Comparison of ENCODE assay signal across 8 cellular contexts in the genomic region with DNA sequence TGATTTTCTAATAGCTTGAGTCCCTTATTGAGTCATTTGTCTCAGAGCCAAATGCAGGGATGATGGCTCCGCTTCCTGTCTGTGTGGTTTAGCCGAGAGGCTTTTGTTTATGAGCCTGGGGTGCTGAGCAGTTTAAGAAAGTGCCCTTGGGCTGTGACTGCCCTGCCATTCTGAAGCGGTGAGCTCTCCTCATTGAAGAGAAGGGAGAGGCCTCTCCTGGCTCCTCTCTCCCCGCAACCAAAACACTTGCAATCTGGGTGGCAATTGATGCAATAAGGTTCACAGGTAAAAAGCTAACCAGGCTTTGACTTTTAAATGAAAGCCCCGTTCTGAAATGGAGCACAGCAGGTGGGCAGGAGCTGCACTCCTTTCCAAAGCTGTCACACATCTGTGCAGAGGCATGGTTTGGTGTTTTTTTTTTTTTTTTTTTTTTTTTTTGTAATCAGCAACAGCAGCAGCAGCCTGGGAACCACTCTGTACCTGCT.
DNase-seq lines count a peak whose midpoint lies in the region; ATAC-seq and TF ChIP-seq lines count a peak whose summit lies in the region.

No MANE protein-coding gene starts in this region.

- POLR2A ChIA-PET in T-cell (lab: Charles Lee), result interaction anchor here in 1 of 2 donors (0.6 kb wide), 2 partner anchors 252 to 275 kb away, joined by 4 to 5 read pairs; no protein-coding TSS in a partner anchor

- H3K36me3 Mint-ChIP-seq in T-cell (no peaks in the 10 kb centered on the region), Calu3 (ENCODE audit: insufficient read depth, unreplicated experiment) (no peaks in the 10 kb centered on the region)

- H3K4me1 Mint-ChIP-seq in T-cell (peaks cover 10 to 31% (median 22%) of the 10 kb centered on the region in 3 donors), Calu3 (ENCODE audit: low read depth, unreplicated experiment) (no peaks in the 10 kb centered on the region)

- TF ChIP-seq CTCF in AG09319 (IDR thresholded peaks at IDR 0.05; ENCODE audit: low read depth, low read length), result no peak
- no peak for TF ChIP-seq CTCF in left lung (IDR thresholded peaks at IDR 0.05)
- TF ChIP-seq CTCF in gastrocnemius medialis (IDR thresholded peaks at IDR 0.05 in 4 of 5, conservative IDR thresholded peaks at IDR 0.05 in 1 of 5), result no peak
- no peak for TF ChIP-seq CTCF in Calu3 (IDR thresholded peaks at IDR 0.05; ENCODE audit: unreplicated experiment)

- H3K9me3 ChIP-seq in HAP-1, result no peaks in the 10 kb centered on the region
- no peaks in the 10 kb centered on the region for H3K9me3 ChIP-seq in left lung
- no peaks in the 10 kb centered on the region for H3K9me3 ChIP-seq in gastrocnemius medialis

- DNase-seq in AG09319 (ENCODE audit: extremely low read depth, low read depth) (peak; percentile 18), HAP-1 (ENCODE audit: low spot score in 2 of 2) (peak; percentile 43 to 55), T-cell (peak in 24 of 34 experiments; percentile 1 to 38 (median 8)), glomerular visceral epithelial cell (ENCODE audit: extremely low spot score) (peak; percentile 59), left lung (no peak), gastrocnemius medialis (no peak), Calu3 (no peak)

- H3K4me1 ChIP-seq in HAP-1 (peaks cover 20% of the 10 kb centered on the region), left lung (no peaks in the 10 kb centered on the region), gastrocnemius medialis (no peaks in the 10 kb centered on the region)

- TF ChIP-seq POLR2A in gastrocnemius medialis (IDR thresholded peaks at IDR 0.05), result no peak

- in situ Hi-C loops in HAP-1 (cut with MboI; ENCODE audit: low sequenced_read_pairs), result no loop called here
- in situ Hi-C loops in gastrocnemius medialis (cut with MboI; ENCODE audit: low sequenced_read_pairs in 4 of 4), result no loop called here

- H3K27me3 ChIP-seq in HAP-1 (ENCODE audit: low read depth) (no peaks in the 10 kb centered on the region), left lung (peaks cover 0 to 22% of the 10 kb centered on the region in 2 donors), gastrocnemius medialis (no peaks in the 10 kb centered on the region)

- H3K27ac ChIP-seq in left lung, result no peak overlapping the region
- H3K27ac ChIP-seq in gastrocnemius medialis, result no peak overlapping the region

- intact Hi-C loops in left lung (cut with DNase I), result no loop called here
- intact Hi-C loops in gastrocnemius medialis (cut with DNase I; ENCODE audit: low total_unique reads), result no loop called here
- intact Hi-C loops in Calu3 (cut with micrococcal nuclease; ENCODE audit: unreplicated experiment), result no loop called here

- H3K4me3 ChIP-seq in HAP-1 (no peak overlapping the region), left lung (no peak overlapping the region), gastrocnemius medialis (no peak overlapping the region)

- H3K9me3 Mint-ChIP-seq in T-cell, result no peaks in the 10 kb centered on the region
- H3K9me3 Mint-ChIP-seq in Calu3 (ENCODE audit: low read depth, unreplicated experiment), result peaks cover 14% of the 10 kb centered on the region

- H3K27ac Mint-ChIP-seq in T-cell, result peak overlapping the region; percentile 44 to 79
- H3K27ac Mint-ChIP-seq in Calu3 (ENCODE audit: unreplicated experiment), result no peak overlapping the region

- H3K36me3 ChIP-seq in HAP-1 (replicated peaks) (no peaks in the 10 kb centered on the region), left lung (no peaks in the 10 kb centered on the region), gastrocnemius medialis (no peaks in the 10 kb centered on the region)

- BruUV-seq in Calu3 (replicated peaks; lab: Mats Ljungman, UMichigan), result no TSS peak

- peaks cover 0 to 5% of the 10 kb centered on the region in 2 donors for H3K27me3 Mint-ChIP-seq in T-cell
- no peaks in the 10 kb centered on the region for H3K27me3 Mint-ChIP-seq in Calu3 (ENCODE audit: unreplicated experiment)

- CTCF ChIA-PET in T-cell (lab: Charles Lee), result interaction anchor here (0.6 to 1.1 kb wide), 3 partner anchors 401 to 1034 kb away, joined by 3 to 5 read pairs (median 4); no protein-coding TSS in a partner anchor
- CTCF ChIA-PET in Calu3 (lab: Charles Lee), result interaction anchor here (0.6 to 0.7 kb wide), 3 partner anchors 19 to 59 kb away, joined by 4 to 9 read pairs (median 5); no protein-coding TSS in a partner anchor

- H3K4me3 Mint-ChIP-seq in T-cell, result peak overlapping the region; percentile 25 to 28 (median 26)
- H3K4me3 Mint-ChIP-seq in Calu3 (ENCODE audit: low read depth, unreplicated experiment), result no peak overlapping the region

- ATAC-seq in T-cell (replicated peaks in 1 of 4), result peak; percentile 70 to 88 (median 73)
- no peak for ATAC-seq in left lung
- no peak for ATAC-seq in gastrocnemius medialis
- ATAC-seq in HG02798 (IDR thresholded peaks at IDR 0.05; ENCODE audit: poor library complexity, unreplicated experiment), result no peak

Comparison
In these comparisons a context has a peak if more than half of its experiments do, and no peak if none do; other contexts are left out.
1. DNase-seq: peak in AG09319 (single experiment), HAP-1 (2 of 2), T-cell (24 of 34) and glomerular visceral epithelial cell (single experiment); none in left lung (0 of 2), gastrocnemius medialis (0 of 2) and Calu3 (single experiment).
2. ATAC-seq: peak in T-cell (4 of 4); none in left lung (single experiment), gastrocnemius medialis (0 of 2) and HG02798 (single experiment).